ENCODE assay signal across 1 cellular context in genomic region chr16:586047-586644, GRCh38.
TF ChIP-seq lines count a peak whose summit lies in the region.

No MANE protein-coding gene starts in this region.

TF ChIP-seq in GM23338, 12 proteins besides CTCF, POLR2A, EP300 and RAD21 (continued from another document):
- TF ChIP-seq ETS1 (IDR thresholded peaks at IDR 0.05) (no peak), STAT1 (IDR thresholded peaks at IDR 0.05; ENCODE audit: unreplicated experiment) (no peak), ZNF331 (CRISPR knock-in tag; IDR thresholded peaks at IDR 0.05; ENCODE audit: low read depth) (no peak), EZH2phosphoT487 (IDR thresholded peaks at IDR 0.05; ENCODE audit: unreplicated experiment) (no peak), EZH2 (IDR thresholded peaks at IDR 0.05; ENCODE audit: low read depth, unreplicated experiment) (no peak), ZNF462 (CRISPR knock-in tag; IDR thresholded peaks at IDR 0.05) (no peak)
